Comparison of ENCODE assay signal across 19 cellular contexts in genomic region chr3:123628996-123629746, GRCh38.
"Had no signal": no experiment of that assay in that cellular context is flagged by ENCODE, and none has a peak within 500 bp of the region (broad histone marks: within the 10 kb centered on the region; RNA-seq: fewer than 3 reads in every experiment).

No MANE protein-coding gene starts in this region.

- H3K9me3 ChIP-seq: MG63, SK-N-SH had no signal

- H3K27ac ChIP-seq: WERI-Rb-1 had no signal

- H3K27me3 ChIP-seq: MG63 had no signal

- H3K4me2 ChIP-seq: SK-N-SH had no signal

- H3K4me3 ChIP-seq: MG63 had no signal

- DNase-seq: activated CD4-positive, alpha-beta T cell treated with anti-CD3 and anti-CD28 coated beads for 36 hours; activated CD4-positive, alpha-beta T cell treated with anti-CD3 and anti-CD28 coated beads, Interleukin-2, amount 50 U/mL, for 1 hour; activated CD8-positive, alpha-beta memory T cell treated with anti-CD3 and anti-CD28 coated beads, Interleukin-2, amount 50 U/mL, for 4 hours; activated CD8-positive, alpha-beta T cell treated with anti-CD3 and anti-CD28 coated beads for 36 hours; activated gamma-delta T cell treated with Interleukin-2 at 50 U/mL for 16 hours; activated naive CD4-positive, alpha-beta T cell treated with anti-CD3 and anti-CD28 coated beads, Interleukin-2, amount 10 ng/mL, durations not matched to agents 7 days and 5 days; activated naive CD8-positive, alpha-beta T cell treated with anti-CD3 and anti-CD28 coated beads for 36 hours; activated T-cell treated with anti-CD3 and anti-CD28 coated beads, Interleukin-2, amount 50 U/mL, for 72 hours; MG63; MV-4-11; NCI-H1436; NCI-H1694 treated with DMSO at 0.1 percent for 48 hours; NCI-H345; NCI-H510A; NCI-H526 treated with DMSO at 0.1 percent for 48 hours; NCI-H82; SK-N-SH; T-helper 1 cell; WERI-Rb-1 had no signal

- ATAC-seq: activated CD4-positive, alpha-beta T cell treated with anti-CD3 and anti-CD28 coated beads for 36 hours; activated CD8-positive, alpha-beta T cell treated with anti-CD3 and anti-CD28 coated beads for 36 hours; activated T-cell treated with anti-CD3 and anti-CD28 coated beads, Interleukin-2, amount 50 U/mL, for 72 hours had no signal

- H3K9ac ChIP-seq: SK-N-SH had no signal

- H3K36me3 ChIP-seq: MG63, WERI-Rb-1 had no signal
